ENCODE assay signal across 25 cellular contexts in genomic region chr9:112762726-112763518, GRCh38. TPM values are rescaled to one million over a fixed set of nuclear protein-coding genes. Genes with fewer than 3 reads are reported as not detected.
DNase-seq lines count a peak whose midpoint lies in the region; ATAC-seq, FAIRE-seq and TF ChIP-seq lines count a peak whose summit lies in the region.
"Had no signal": no experiment of that assay in that cellular context is flagged by ENCODE, and none has a peak within 500 bp of the region (broad histone marks: within the 10 kb centered on the region; RNA-seq: fewer than 3 reads in every experiment).

No MANE protein-coding gene starts in this region.

- no peak overlapping the region for H3K27ac ChIP-seq in H9 (ENCODE audit: insufficient read length, low read depth, low read length)
- H3K27ac ChIP-seq in H1 (ENCODE audit: low read depth, low read length): no peak overlapping the region
- H3K27ac ChIP-seq: C4-2B, PC-9, SJSA1 had no signal

- H3K4me3 ChIP-seq in H1 (ENCODE audit: extremely low read depth in 1 of 4, insufficient read depth in 2 of 4, low read depth in 3 of 4, low read length in 4 of 4): no peak overlapping the region
- H3K4me3 ChIP-seq: MG63, PC-9, SJSA1 had no signal

- H3K4me2 ChIP-seq in H9 (ENCODE audit: insufficient read depth, insufficient read length, low read length): no peak overlapping the region
- no peak overlapping the region for H3K4me2 ChIP-seq in H1 (ENCODE audit: insufficient read depth in 1 of 2, low read depth in 2 of 2, low read length in 2 of 2)
- H3K4me2 ChIP-seq: PC-9 had no signal

- WGBS in H9 (ENCODE audit: extremely low coverage, insufficient read length, low lambda C conversion rate): no CpG with 5 or more reads among the region's 13 CpGs
- WGBS in H1 (ENCODE audit: extremely low coverage in 1 of 2, insufficient coverage in 1 of 2, insufficient read length in 1 of 2, insufficient replicate concordance in 2 of 2, low coverage in 1 of 2, low lambda C conversion rate in 2 of 2, missing lambda C conversion rate in 1 of 2), 2 experiments: 84% methylated on average over 13 of the region's 13 CpGs; no CpG with 5 or more reads in 1 of the 2 experiments

- H2BK15ac ChIP-seq in H9 (ENCODE audit: low read depth, low read length) (peak overlapping the region; percentile 84; the same call in 1 of the 2 replicates), H1 (ENCODE audit: low read length) (no peak overlapping the region; the same call in 1 of the 2 replicates)

- H3K79me2 ChIP-seq in H9 (ENCODE audit: insufficient read depth, low read length) (0 out of 2 replicates have a peak, but pooled peaks cover 2% of the 10 kb centered on the region), H1 (ENCODE audit: control insufficient read depth in 1 of 2, insufficient read depth in 2 of 2, low read length in 2 of 2) (no peaks in the 10 kb centered on the region; a peak in 1 of 4 replicates)

- H3K9me3 ChIP-seq in H9 (ENCODE audit: control insufficient read depth, low read depth, low read length): no peaks in the 10 kb centered on the region
- peaks cover 0 to 7% of the 10 kb centered on the region in 2 experiments; a peak in 1 of 4 replicates for H3K9me3 ChIP-seq in H1 (ENCODE audit: insufficient read depth in 2 of 2, low read depth in 1 of 2, low read length in 1 of 2)
- H3K9me3 ChIP-seq: MG63, SJSA1 had no signal

- no peak for ATAC-seq in memory B cell (ENCODE audit: low read depth)
- peak; percentile 39 to 48 for ATAC-seq in stimulated activated naive B cell treated with anti-CD40 and anti-IgM and Interleukin-4, amounts not matched to agents 10 μg/mL and 1 μg/mL and 100 μg/mL, for 72 hours (replicated peaks)
- ATAC-seq: CD8-positive, alpha-beta T cell had no signal

- no peak overlapping the region for H2BK20ac ChIP-seq in H9 (ENCODE audit: low read depth, low read length, poor library complexity, severe bottlenecking)
- no peak overlapping the region for H2BK20ac ChIP-seq in H1 (ENCODE audit: low read length)

- TF ChIP-seq CTCF in H9 (conservative IDR thresholded peaks at IDR 0.05) (0 out of 3 replicates have a peak, but pooled peaks have one; percentile 9), H1 (IDR thresholded peaks at IDR 0.05; ENCODE audit: control extremely low read depth in 1 of 3, insufficient read depth in 1 of 3, low read depth in 1 of 3, low read length in 3 of 3) (no peak), GM20000 (IDR thresholded peaks at IDR 0.05; ENCODE audit: extremely low read depth, missing control alignments) (no peak)

- H4K20me1 ChIP-seq in H9 (ENCODE audit: control insufficient read depth, insufficient read depth, insufficient read length): no peaks in the 10 kb centered on the region
- H4K20me1 ChIP-seq in H1 (replicated peaks in 1 of 2; ENCODE audit: control insufficient read depth in 1 of 2, insufficient read depth in 2 of 2, low read length in 2 of 2): no peaks in the 10 kb centered on the region

- no peaks in the 10 kb centered on the region; the same call in 1 of the 2 replicates for H3K4me1 ChIP-seq in H9 (ENCODE audit: insufficient read depth, low read length)
- peaks cover 0 to 4% (median 2%) of the 10 kb centered on the region in 4 experiments; a peak in 3 of 7 replicates for H3K4me1 ChIP-seq in H1 (replicated peaks in 1 of 4; ENCODE audit: control insufficient read depth in 3 of 4, insufficient read depth in 4 of 4, low read length in 3 of 4)

- H3K18ac ChIP-seq in H9 (ENCODE audit: insufficient read length, low read depth, low read length) (no peak overlapping the region), H1 (ENCODE audit: extremely low read depth, low read length) (no peak overlapping the region)

- CTCF ChIA-PET in H1 (lab: Charles Lee; ENCODE audit: partially characterized antibody): interaction anchor here (0.6 to 2.4 kb wide), 7 partner anchors 10 to 676 kb away, joined by 3 to 10 read pairs (median 3); no protein-coding TSS in a partner anchor
- CTCF ChIA-PET in activated CD4-positive, alpha-beta memory T cell treated with anti-CD3 and anti-CD28 coated beads for 36 hours (lab: Charles Lee): interaction anchor here (0.8 to 1.1 kb wide), 3 partner anchors 11 to 44 kb away, joined by 3 read pairs; no protein-coding TSS in a partner anchor

- no peak for TF ChIP-seq POLR2A in H1 (IDR thresholded peaks at IDR 0.05; ENCODE audit: control extremely low read depth in 1 of 2, low read depth in 2 of 2, low read length in 2 of 2)

- no peak for FAIRE-seq in H1 (lab: Jason Lieb, UNC)
- FAIRE-seq: GM12891, H54, HTR-8/SVneo had no signal

- H3K79me1 ChIP-seq in H9 (ENCODE audit: insufficient read depth, low read depth, low read length, poor library complexity, severe bottlenecking): no peaks in the 10 kb centered on the region
- no peaks in the 10 kb centered on the region; the same call in 1 of the 2 replicates for H3K79me1 ChIP-seq in H1 (ENCODE audit: low read depth, low read length)

- H3K36me3 Mint-ChIP-seq in H9 (ENCODE audit: insufficient read depth in 1 of 3, low read depth in 3 of 3) (peaks cover 0 to 7% (median 0%) of the 10 kb centered on the region in 3 experiments; a peak in 3 of 7 replicates), memory B cell (peaks cover 12% of the 10 kb centered on the region)
- H3K36me3 Mint-ChIP-seq in stimulated activated naive B cell treated with anti-CD40 and anti-IgM and Interleukin-4, amounts not matched to agents 10 μg/mL and 1 μg/mL and 100 μg/mL, for 72 hours: peaks cover 2 to 6% of the 10 kb centered on the region in 2 donors
- peaks cover 9% of the 10 kb centered on the region for H3K36me3 Mint-ChIP-seq in activated CD4-positive, alpha-beta memory T cell treated with anti-CD3 and anti-CD28 coated beads for 36 hours

- H2AK5ac ChIP-seq in H9 (ENCODE audit: insufficient read length, low read length) (no peak overlapping the region), H1 (ENCODE audit: low read depth, low read length) (no peak overlapping the region)

- H3K14ac ChIP-seq in H9 (ENCODE audit: insufficient read depth, low read length) (no peak overlapping the region), H1 (ENCODE audit: insufficient read length) (no peak overlapping the region)

- H3K27me3 ChIP-seq in H9 (ENCODE audit: insufficient read depth, low read length) (no peaks in the 10 kb centered on the region), H1 (replicated peaks in 1 of 4; ENCODE audit: control insufficient read depth in 3 of 4, extremely low read depth in 1 of 4, insufficient read depth in 3 of 4, low read length in 3 of 4) (no peaks in the 10 kb centered on the region)
- H3K27me3 ChIP-seq: MG63, SJSA1 had no signal

- H2BK12ac ChIP-seq in H9 (ENCODE audit: insufficient read length, low read depth, low read length) (no peak overlapping the region), H1 (ENCODE audit: low read depth, low read length) (no peak overlapping the region)

- H3K4ac ChIP-seq in H9 (ENCODE audit: low read depth, low read length) (no peak overlapping the region), H1 (replicated peaks; ENCODE audit: insufficient read length, low read depth, low read length) (no peak overlapping the region)

- H2AFZ ChIP-seq in H9 (ENCODE audit: low read length) (no peak overlapping the region), H1 (ENCODE audit: low read length) (no peak overlapping the region)
- H2AFZ ChIP-seq: PC-9 had no signal

- intact Hi-C loops in activated CD4-positive, alpha-beta memory T cell treated with anti-CD3 and anti-CD28 coated beads for 36 hours (cut with micrococcal nuclease): no loop called here

- POLR2A ChIA-PET in H1 (lab: Charles Lee; ENCODE audit: partially characterized antibody): interaction anchor here (0.9 to 1.5 kb wide), 3 partner anchors 10 to 20 kb away, joined by 3 to 5 read pairs (median 4); no protein-coding TSS in a partner anchor
- POLR2A ChIA-PET in activated CD4-positive, alpha-beta memory T cell treated with anti-CD3 and anti-CD28 coated beads for 36 hours (lab: Charles Lee): interaction anchor here (1.2 kb wide), 1 partner anchor 9 kb away, joined by 6 read pairs; no protein-coding TSS in a partner anchor

- H2BK120ac ChIP-seq in H9 (ENCODE audit: low read depth, low read length, poor library complexity, severe bottlenecking) (no peak overlapping the region), H1 (replicated peaks; ENCODE audit: low read depth, low read length) (no peak overlapping the region)

- no peak overlapping the region for H4K8ac ChIP-seq in H9 (replicated peaks; ENCODE audit: insufficient read length, low read depth, low read length)
- H4K8ac ChIP-seq in H1 (ENCODE audit: extremely low read depth, insufficient read depth, low read length): peak overlapping the region; percentile 81

- H3K4me1 Mint-ChIP-seq in H9 (peaks cover 15 to 16% of the 10 kb centered on the region in 2 experiments), memory B cell (peaks cover 25% of the 10 kb centered on the region)
- H3K4me1 Mint-ChIP-seq in stimulated activated naive B cell treated with anti-CD40 and anti-IgM and Interleukin-4, amounts not matched to agents 10 μg/mL and 1 μg/mL and 100 μg/mL, for 72 hours: peaks cover 41 to 49% of the 10 kb centered on the region in 2 donors
- H3K4me1 Mint-ChIP-seq in activated CD4-positive, alpha-beta memory T cell treated with anti-CD3 and anti-CD28 coated beads for 36 hours (ENCODE audit: low read depth): peaks cover 28% of the 10 kb centered on the region

- H3K23me2 ChIP-seq in H9 (ENCODE audit: insufficient read length, low read depth, low read length, poor library complexity, severe bottlenecking) (no peaks in the 10 kb centered on the region), H1 (ENCODE audit: low read depth, low read length) (no peaks in the 10 kb centered on the region)

- H4K91ac ChIP-seq in H9 (ENCODE audit: insufficient read length, low read depth, low read length) (no peak overlapping the region), H1 (replicated peaks; ENCODE audit: insufficient read length, low read length) (no peak overlapping the region)

- no peak for DNase-seq in H9
- no peak for DNase-seq in H1 (ENCODE audit: low read depth in 1 of 2, low spot score in 2 of 2)
- DNase-seq in memory B cell (ENCODE audit: low spot score in 2 of 2): no peak
- DNase-seq in stimulated activated naive B cell treated with anti-CD40 and anti-IgM and Interleukin-4, amounts not matched to agents 10 μg/mL and 1 μg/mL and 100 μg/mL, for 72 hours: no peak
- no peak for DNase-seq in NAMALWA (ENCODE audit: low spot score)
- no peak for DNase-seq in GM20000 (ENCODE audit: low spot score)
- no peak for DNase-seq in activated CD4-positive, alpha-beta memory T cell treated with anti-CD3 and anti-CD28 coated beads for 36 hours
- DNase-seq: CD8-positive, alpha-beta T cell; DMS 273 treated with DMSO at 0.1 percent for 48 hours; DMS79; EL; GF-D8; KBM-7; MG63; NCI-H1694; NCI-H2029 treated with DMSO at 0.1 percent for 48 hours; NCI-H526 treated with DMSO at 0.1 percent for 48 hours; PC-9; Right ventricle myocardium superior; RPMI8226 had no signal

- H3T11ph ChIP-seq in H9 (ENCODE audit: low read length): no peak overlapping the region

- no peak for TF ChIP-seq EP300 in H1 (IDR thresholded peaks at IDR 0.05; ENCODE audit: borderline replicate concordance in 1 of 2, low read depth in 2 of 2, low read length in 2 of 2)

- H3K27me3 Mint-ChIP-seq in H9 (ENCODE audit: low read depth): no peaks in the 10 kb centered on the region
- no peaks in the 10 kb centered on the region for H3K27me3 Mint-ChIP-seq in memory B cell
- no peaks in the 10 kb centered on the region for H3K27me3 Mint-ChIP-seq in stimulated activated naive B cell treated with anti-CD40 and anti-IgM and Interleukin-4, amounts not matched to agents 10 μg/mL and 1 μg/mL and 100 μg/mL, for 72 hours
- no peaks in the 10 kb centered on the region for H3K27me3 Mint-ChIP-seq in activated CD4-positive, alpha-beta memory T cell treated with anti-CD3 and anti-CD28 coated beads for 36 hours

- H3K9me3 Mint-ChIP-seq in H9 (peaks cover 6 to 8% of the 10 kb centered on the region in 2 experiments; a peak in 4 of 5 replicates), memory B cell (peaks cover 4% of the 10 kb centered on the region)
- H3K9me3 Mint-ChIP-seq in stimulated activated naive B cell treated with anti-CD40 and anti-IgM and Interleukin-4, amounts not matched to agents 10 μg/mL and 1 μg/mL and 100 μg/mL, for 72 hours: peaks cover 0 to 3% of the 10 kb centered on the region in 2 donors
- H3K9me3 Mint-ChIP-seq in activated CD4-positive, alpha-beta memory T cell treated with anti-CD3 and anti-CD28 coated beads for 36 hours: peaks cover 7% of the 10 kb centered on the region

- H3K27ac Mint-ChIP-seq in H9: peak overlapping the region; percentile 7 to 23 (median 10); a peak in 4 of 7 replicates
- H3K27ac Mint-ChIP-seq in memory B cell: peak overlapping the region; percentile 45
- peak overlapping the region; percentile 16 for H3K27ac Mint-ChIP-seq in stimulated activated naive B cell treated with anti-CD40 and anti-IgM and Interleukin-4, amounts not matched to agents 10 μg/mL and 1 μg/mL and 100 μg/mL, for 72 hours
- no peak overlapping the region for H3K27ac Mint-ChIP-seq in activated CD4-positive, alpha-beta memory T cell treated with anti-CD3 and anti-CD28 coated beads for 36 hours
- H3K27ac Mint-ChIP-seq: CD8-positive, alpha-beta T cell had no signal

- H3K56ac ChIP-seq in H9 (ENCODE audit: insufficient read length, low read depth, low read length): no peak overlapping the region
- H3K56ac ChIP-seq in H1 (replicated peaks; ENCODE audit: insufficient read length, low read depth, low read length): no peak overlapping the region

- no peak overlapping the region for H3K23ac ChIP-seq in H9 (ENCODE audit: insufficient read length, low read depth, low read length)
- no peak overlapping the region for H3K23ac ChIP-seq in H1 (ENCODE audit: insufficient read length)

- H2BK5ac ChIP-seq in H9 (ENCODE audit: insufficient read length, low read length) (no peak overlapping the region), H1 (ENCODE audit: low read depth, low read length) (peak overlapping the region; percentile 46; the same call in 1 of the 2 replicates)

- H3K36me3 ChIP-seq in H1 (ENCODE audit: control insufficient read depth in 2 of 4, insufficient read depth in 4 of 4, low read length in 3 of 4): no peaks in the 10 kb centered on the region
- H3K36me3 ChIP-seq: SJSA1 had no signal

- no peak for TF ChIP-seq RAD21 in H1 (IDR thresholded peaks at IDR 0.05 in 1 of 2, conservative IDR thresholded peaks at IDR 0.05 in 1 of 2; ENCODE audit: low read depth in 2 of 2, low read length in 2 of 2)

- H3K9ac ChIP-seq in H9 (ENCODE audit: extremely low read depth, insufficient read length, low read length): no peak overlapping the region
- no peak overlapping the region for H3K9ac ChIP-seq in H1 (replicated peaks in 1 of 4; ENCODE audit: extremely low read depth in 1 of 4, low read depth in 3 of 4, low read length in 3 of 4)

- H3K4me3 Mint-ChIP-seq in H9: no peak overlapping the region
- no peak overlapping the region for H3K4me3 Mint-ChIP-seq in memory B cell
- H3K4me3 Mint-ChIP-seq in stimulated activated naive B cell treated with anti-CD40 and anti-IgM and Interleukin-4, amounts not matched to agents 10 μg/mL and 1 μg/mL and 100 μg/mL, for 72 hours: no peak overlapping the region
- H3K4me3 Mint-ChIP-seq in activated CD4-positive, alpha-beta memory T cell treated with anti-CD3 and anti-CD28 coated beads for 36 hours: no peak overlapping the region
- H3K4me3 Mint-ChIP-seq: CD8-positive, alpha-beta T cell had no signal

- H4K5ac ChIP-seq in H9 (ENCODE audit: insufficient read length, low read depth, low read length): no peak overlapping the region
- H4K5ac ChIP-seq in H1 (ENCODE audit: insufficient read length, low read depth, low read length): no peak overlapping the region

RNA-seq across cellular contexts. Expression of gene SNX30, which starts 12.4 kb away (rescaled TPM):
- total RNA-seq in H9 (2021): 10.0 and 10.3 TPM in 2 replicates
- total RNA-seq in H1 (2021; fragmentation: NEBNext Ultra II Directional; extraction: Animal tissue kit (Norgen Biotek cat#: 25700)): 11.6 and 12.2 TPM in 2 replicates
- polyA plus RNA-seq in H1 (2011; rRNA removed): 4.0 and 4.3 TPM in 2 replicates
- 5.2 TPM for polyA plus RNA-seq in H1 (2011; cell fraction: cytosol; rRNA removed)
- polyA plus RNA-seq in H1 (2011; cell fraction: nucleus; rRNA removed): 4.5 TPM
- 5.6 to 8.1 TPM (median 6.8 TPM) in 4 replicates for polyA plus RNA-seq in H1 (2012, experiment 1 of 2)
- 0.41 TPM for polyA plus RNA-seq in H1 (2012, experiment 2 of 2)
- polyA plus RNA-seq in H1 (2013, experiment 1 of 2): 5.0 TPM
- 4.6 TPM for polyA plus RNA-seq in H1 (2013, experiment 2 of 2)
- 12.8 and 15.9 TPM in 2 replicates for polyA minus RNA-seq in H1 (2011; rRNA and poly(A)+ RNA removed)
- 9.5 TPM for polyA minus RNA-seq in H1 (2011; cell fraction: cytosol; rRNA and poly(A)+ RNA removed)
- 8.9 TPM for polyA minus RNA-seq in H1 (2011; cell fraction: nucleus; rRNA and poly(A)+ RNA removed)
- total RNA-seq in activated CD4-positive, alpha-beta memory T cell treated with anti-CD3 and anti-CD28 coated beads for 36 hours: 1 to 10 TPM; 4.4 to 4.8 TPM

RNA-seq across cellular contexts. Expression of gene INIP, which starts 45.0 kb away (rescaled TPM):
- 22.6 and 24.5 TPM in 2 replicates for total RNA-seq in H9 (2021)
- 16.4 and 18.3 TPM in 2 replicates for total RNA-seq in H1 (2021; fragmentation: NEBNext Ultra II Directional; extraction: Animal tissue kit (Norgen Biotek cat#: 25700))
- 4.6 and 10.7 TPM in 2 replicates for polyA plus RNA-seq in H1 (2011; rRNA removed)
- 12.0 TPM for polyA plus RNA-seq in H1 (2011; cell fraction: cytosol; rRNA removed)
- polyA plus RNA-seq in H1 (2011; cell fraction: nucleus; rRNA removed): 3.5 TPM
- polyA plus RNA-seq in H1 (2012, experiment 1 of 2): 11.9 to 20.1 TPM (median 13.9 TPM) in 4 replicates
- 4.3 TPM for polyA plus RNA-seq in H1 (2012, experiment 2 of 2)
- polyA plus RNA-seq in H1 (2013, experiment 1 of 2): 8.8 TPM
- 10.3 TPM for polyA plus RNA-seq in H1 (2013, experiment 2 of 2)
- 12.0 and 14.2 TPM in 2 replicates for polyA minus RNA-seq in H1 (2011; rRNA and poly(A)+ RNA removed)
- 7.2 TPM for polyA minus RNA-seq in H1 (2011; cell fraction: cytosol; rRNA and poly(A)+ RNA removed)
- polyA minus RNA-seq in H1 (2011; cell fraction: nucleus; rRNA and poly(A)+ RNA removed): 7.4 TPM
- total RNA-seq in activated CD4-positive, alpha-beta memory T cell treated with anti-CD3 and anti-CD28 coated beads for 36 hours: 10 to 100 TPM; 35.1 to 37.8 TPM
